Comparison of ENCODE assay signal across 1 cellular context in the genomic region with DNA sequence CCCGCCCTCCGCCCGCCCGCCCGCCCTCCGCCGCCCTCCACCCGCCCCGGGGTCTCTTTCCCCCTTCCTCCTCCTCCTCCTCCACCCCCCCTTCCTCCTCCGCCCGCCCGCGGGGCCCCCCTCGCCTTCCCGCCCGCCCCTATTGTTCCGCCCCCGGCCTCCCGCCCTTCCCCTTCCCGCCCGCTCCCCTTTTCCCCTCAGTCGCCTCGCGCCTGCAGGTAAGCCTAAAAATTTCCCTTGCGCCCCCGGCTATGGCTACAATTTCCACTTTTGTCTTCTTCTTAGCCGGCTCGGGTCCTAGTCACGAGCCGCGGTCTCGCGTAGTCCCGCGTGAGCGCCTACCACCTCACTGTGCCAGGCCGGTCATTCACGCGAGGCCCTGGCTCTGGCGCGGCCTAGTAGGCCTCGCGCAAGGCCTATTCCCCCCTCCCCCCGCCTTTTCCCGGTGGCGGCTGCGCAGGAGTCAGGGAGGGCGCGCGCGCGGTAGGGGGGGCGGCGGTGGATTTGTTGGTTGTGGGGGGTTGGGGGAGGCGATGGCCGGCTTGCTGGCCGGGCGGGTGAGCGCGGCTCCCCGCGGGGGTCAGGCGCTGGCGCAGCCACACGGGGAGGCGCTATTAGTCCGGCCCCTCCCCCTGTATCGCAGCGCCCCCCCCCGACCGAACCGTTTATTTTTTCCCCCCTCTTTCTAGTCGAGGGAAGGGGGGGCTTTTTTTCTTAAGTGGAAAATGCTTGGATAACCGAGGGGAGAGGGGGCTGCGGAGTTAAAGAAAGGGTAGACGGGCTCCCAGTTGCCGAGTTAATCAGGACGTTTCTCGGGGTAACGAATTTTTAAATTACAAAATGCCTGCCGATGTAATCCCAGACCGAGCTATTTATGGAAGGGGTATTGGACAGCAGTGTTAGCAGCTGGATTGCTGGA.
TF ChIP-seq lines count a peak whose summit lies in the region.

No MANE protein-coding gene starts in this region.

TF ChIP-seq in HepG2, 621 proteins besides CTCF, POLR2A, EP300 and RAD21 (continued from another document and continues in another):
- no peak for TF ChIP-seq ZNF235 (CRISPR knock-in tag; IDR thresholded peaks at IDR 0.05; ENCODE audit: borderline replicate concordance)
- peak; percentile 55; the same call in 1 of the 2 replicates for TF ChIP-seq ARNT2 (CRISPR knock-in tag; IDR thresholded peaks at IDR 0.05; ENCODE audit: low read depth)
- TF ChIP-seq, protein P1, sequence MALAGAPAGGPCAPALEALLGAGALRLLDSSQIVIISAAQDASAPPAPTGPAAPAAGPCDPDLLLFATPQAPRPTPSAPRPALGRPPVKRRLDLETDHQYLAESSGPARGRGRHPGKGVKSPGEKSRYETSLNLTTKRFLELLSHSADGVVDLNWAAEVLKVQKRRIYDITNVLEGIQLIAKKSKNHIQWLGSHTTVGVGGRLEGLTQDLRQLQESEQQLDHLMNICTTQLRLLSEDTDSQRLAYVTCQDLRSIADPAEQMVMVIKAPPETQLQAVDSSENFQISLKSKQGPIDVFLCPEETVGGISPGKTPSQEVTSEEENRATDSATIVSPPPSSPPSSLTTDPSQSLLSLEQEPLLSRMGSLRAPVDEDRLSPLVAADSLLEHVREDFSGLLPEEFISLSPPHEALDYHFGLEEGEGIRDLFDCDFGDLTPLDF (CRISPR knock-in tag; IDR thresholded peaks at IDR 0.05): peak; percentile 29; the same call in 1 of the 2 replicates
- TF ChIP-seq, protein P2, sequence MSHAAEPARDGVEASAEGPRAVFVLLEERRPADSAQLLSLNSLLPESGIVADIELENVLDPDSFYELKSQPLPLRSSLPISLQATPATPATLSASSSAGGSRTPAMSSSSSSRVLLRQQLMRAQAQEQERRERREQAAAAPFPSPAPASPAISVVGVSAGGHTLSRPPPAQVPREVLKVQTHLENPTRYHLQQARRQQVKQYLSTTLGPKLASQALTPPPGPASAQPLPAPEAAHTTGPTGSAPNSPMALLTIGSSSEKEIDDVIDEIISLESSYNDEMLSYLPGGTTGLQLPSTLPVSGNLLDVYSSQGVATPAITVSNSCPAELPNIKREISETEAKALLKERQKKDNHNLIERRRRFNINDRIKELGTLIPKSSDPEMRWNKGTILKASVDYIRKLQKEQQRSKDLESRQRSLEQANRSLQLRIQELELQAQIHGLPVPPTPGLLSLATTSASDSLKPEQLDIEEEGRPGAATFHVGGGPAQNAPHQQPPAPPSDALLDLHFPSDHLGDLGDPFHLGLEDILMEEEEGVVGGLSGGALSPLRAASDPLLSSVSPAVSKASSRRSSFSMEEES (CRISPR knock-in tag; IDR thresholded peaks at IDR 0.05): no peak
- TF ChIP-seq, protein P3, sequence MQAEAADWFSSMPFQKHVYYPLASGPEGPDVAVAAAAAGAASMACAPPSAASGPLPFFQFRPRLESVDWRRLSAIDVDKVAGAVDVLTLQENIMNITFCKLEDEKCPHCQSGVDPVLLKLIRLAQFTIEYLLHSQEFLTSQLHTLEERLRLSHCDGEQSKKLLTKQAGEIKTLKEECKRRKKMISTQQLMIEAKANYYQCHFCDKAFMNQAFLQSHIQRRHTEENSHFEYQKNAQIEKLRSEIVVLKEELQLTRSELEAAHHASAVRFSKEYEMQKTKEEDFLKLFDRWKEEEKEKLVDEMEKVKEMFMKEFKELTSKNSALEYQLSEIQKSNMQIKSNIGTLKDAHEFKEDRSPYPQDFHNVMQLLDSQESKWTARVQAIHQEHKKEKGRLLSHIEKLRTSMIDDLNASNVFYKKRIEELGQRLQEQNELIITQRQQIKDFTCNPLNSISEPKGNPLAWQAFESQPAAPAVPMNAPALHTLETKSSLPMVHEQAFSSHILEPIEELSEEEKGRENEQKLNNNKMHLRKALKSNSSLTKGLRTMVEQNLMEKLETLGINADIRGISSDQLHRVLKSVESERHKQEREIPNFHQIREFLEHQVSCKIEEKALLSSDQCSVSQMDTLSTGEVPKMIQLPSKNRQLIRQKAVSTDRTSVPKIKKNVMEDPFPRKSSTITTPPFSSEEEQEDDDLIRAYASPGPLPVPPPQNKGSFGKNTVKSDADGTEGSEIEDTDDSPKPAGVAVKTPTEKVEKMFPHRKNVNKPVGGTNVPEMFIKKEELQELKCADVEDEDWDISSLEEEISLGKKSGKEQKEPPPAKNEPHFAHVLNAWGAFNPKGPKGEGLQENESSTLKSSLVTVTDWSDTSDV (CRISPR knock-in tag; IDR thresholded peaks at IDR 0.05): 0 out of 2 replicates have a peak, but pooled peaks have one; percentile 70
- TF ChIP-seq, protein P4, sequence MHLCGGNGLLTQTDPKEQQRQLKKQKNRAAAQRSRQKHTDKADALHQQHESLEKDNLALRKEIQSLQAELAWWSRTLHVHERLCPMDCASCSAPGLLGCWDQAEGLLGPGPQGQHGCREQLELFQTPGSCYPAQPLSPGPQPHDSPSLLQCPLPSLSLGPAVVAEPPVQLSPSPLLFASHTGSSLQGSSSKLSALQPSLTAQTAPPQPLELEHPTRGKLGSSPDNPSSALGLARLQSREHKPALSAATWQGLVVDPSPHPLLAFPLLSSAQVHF (CRISPR knock-in tag; IDR thresholded peaks at IDR 0.05): no peak
- TF ChIP-seq, protein P5, sequence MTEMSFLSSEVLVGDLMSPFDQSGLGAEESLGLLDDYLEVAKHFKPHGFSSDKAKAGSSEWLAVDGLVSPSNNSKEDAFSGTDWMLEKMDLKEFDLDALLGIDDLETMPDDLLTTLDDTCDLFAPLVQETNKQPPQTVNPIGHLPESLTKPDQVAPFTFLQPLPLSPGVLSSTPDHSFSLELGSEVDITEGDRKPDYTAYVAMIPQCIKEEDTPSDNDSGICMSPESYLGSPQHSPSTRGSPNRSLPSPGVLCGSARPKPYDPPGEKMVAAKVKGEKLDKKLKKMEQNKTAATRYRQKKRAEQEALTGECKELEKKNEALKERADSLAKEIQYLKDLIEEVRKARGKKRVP (CRISPR knock-in tag; IDR thresholded peaks at IDR 0.05): no peak; a peak in 1 of 4 replicates
- TF ChIP-seq, protein P6, sequence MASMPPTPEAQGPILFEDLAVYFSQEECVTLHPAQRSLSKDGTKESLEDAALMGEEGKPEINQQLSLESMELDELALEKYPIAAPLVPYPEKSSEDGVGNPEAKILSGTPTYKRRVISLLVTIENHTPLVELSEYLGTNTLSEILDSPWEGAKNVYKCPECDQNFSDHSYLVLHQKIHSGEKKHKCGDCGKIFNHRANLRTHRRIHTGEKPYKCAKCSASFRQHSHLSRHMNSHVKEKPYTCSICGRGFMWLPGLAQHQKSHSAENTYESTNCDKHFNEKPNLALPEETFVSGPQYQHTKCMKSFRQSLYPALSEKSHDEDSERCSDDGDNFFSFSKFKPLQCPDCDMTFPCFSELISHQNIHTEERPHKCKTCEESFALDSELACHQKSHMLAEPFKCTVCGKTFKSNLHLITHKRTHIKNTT (CRISPR knock-in tag; IDR thresholded peaks at IDR 0.05): no peak
- no peak for TF ChIP-seq RAD51 (IDR thresholded peaks at IDR 0.05; ENCODE audit: borderline replicate concordance)
- TF ChIP-seq ZNF354B (CRISPR knock-in tag; IDR thresholded peaks at IDR 0.05): no peak
- TF ChIP-seq, protein P7, sequence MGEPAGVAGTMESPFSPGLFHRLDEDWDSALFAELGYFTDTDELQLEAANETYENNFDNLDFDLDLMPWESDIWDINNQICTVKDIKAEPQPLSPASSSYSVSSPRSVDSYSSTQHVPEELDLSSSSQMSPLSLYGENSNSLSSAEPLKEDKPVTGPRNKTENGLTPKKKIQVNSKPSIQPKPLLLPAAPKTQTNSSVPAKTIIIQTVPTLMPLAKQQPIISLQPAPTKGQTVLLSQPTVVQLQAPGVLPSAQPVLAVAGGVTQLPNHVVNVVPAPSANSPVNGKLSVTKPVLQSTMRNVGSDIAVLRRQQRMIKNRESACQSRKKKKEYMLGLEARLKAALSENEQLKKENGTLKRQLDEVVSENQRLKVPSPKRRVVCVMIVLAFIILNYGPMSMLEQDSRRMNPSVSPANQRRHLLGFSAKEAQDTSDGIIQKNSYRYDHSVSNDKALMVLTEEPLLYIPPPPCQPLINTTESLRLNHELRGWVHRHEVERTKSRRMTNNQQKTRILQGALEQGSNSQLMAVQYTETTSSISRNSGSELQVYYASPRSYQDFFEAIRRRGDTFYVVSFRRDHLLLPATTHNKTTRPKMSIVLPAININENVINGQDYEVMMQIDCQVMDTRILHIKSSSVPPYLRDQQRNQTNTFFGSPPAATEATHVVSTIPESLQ (CRISPR knock-in tag; conservative IDR thresholded peaks at IDR 0.05): no peak
- no peak for TF ChIP-seq SKI (IDR thresholded peaks at IDR 0.05; ENCODE audit: partially characterized antibody)
- TF ChIP-seq NCOA5 (CRISPR knock-in tag; IDR thresholded peaks at IDR 0.05): no peak
- TF ChIP-seq FOXK1 (CRISPR knock-in tag; IDR thresholded peaks at IDR 0.05; ENCODE audit: borderline replicate concordance, low read depth): peak; percentile 49; the same call in 1 of the 2 replicates
- no peak; the same call in 1 of the 2 replicates for TF ChIP-seq ZNF776 (CRISPR knock-in tag; IDR thresholded peaks at IDR 0.05)
- no peak for TF ChIP-seq ZNF143 (CRISPR knock-in tag; IDR thresholded peaks at IDR 0.05)
- TF ChIP-seq, protein P8, sequence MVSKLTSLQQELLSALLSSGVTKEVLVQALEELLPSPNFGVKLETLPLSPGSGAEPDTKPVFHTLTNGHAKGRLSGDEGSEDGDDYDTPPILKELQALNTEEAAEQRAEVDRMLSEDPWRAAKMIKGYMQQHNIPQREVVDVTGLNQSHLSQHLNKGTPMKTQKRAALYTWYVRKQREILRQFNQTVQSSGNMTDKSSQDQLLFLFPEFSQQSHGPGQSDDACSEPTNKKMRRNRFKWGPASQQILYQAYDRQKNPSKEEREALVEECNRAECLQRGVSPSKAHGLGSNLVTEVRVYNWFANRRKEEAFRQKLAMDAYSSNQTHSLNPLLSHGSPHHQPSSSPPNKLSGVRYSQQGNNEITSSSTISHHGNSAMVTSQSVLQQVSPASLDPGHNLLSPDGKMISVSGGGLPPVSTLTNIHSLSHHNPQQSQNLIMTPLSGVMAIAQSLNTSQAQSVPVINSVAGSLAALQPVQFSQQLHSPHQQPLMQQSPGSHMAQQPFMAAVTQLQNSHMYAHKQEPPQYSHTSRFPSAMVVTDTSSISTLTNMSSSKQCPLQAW (CRISPR knock-in tag; IDR thresholded peaks at IDR 0.05): no peak
- TF ChIP-seq ARNTL (CRISPR knock-in tag; IDR thresholded peaks at IDR 0.05): 0 out of 2 replicates have a peak, but pooled peaks have one; percentile 50
- TF ChIP-seq ZNF230 (CRISPR knock-in tag; IDR thresholded peaks at IDR 0.05): no peak
- TF ChIP-seq CBX5 (CRISPR knock-in tag; IDR thresholded peaks at IDR 0.05; ENCODE audit: borderline replicate concordance): no peak
- TF ChIP-seq, protein P9, sequence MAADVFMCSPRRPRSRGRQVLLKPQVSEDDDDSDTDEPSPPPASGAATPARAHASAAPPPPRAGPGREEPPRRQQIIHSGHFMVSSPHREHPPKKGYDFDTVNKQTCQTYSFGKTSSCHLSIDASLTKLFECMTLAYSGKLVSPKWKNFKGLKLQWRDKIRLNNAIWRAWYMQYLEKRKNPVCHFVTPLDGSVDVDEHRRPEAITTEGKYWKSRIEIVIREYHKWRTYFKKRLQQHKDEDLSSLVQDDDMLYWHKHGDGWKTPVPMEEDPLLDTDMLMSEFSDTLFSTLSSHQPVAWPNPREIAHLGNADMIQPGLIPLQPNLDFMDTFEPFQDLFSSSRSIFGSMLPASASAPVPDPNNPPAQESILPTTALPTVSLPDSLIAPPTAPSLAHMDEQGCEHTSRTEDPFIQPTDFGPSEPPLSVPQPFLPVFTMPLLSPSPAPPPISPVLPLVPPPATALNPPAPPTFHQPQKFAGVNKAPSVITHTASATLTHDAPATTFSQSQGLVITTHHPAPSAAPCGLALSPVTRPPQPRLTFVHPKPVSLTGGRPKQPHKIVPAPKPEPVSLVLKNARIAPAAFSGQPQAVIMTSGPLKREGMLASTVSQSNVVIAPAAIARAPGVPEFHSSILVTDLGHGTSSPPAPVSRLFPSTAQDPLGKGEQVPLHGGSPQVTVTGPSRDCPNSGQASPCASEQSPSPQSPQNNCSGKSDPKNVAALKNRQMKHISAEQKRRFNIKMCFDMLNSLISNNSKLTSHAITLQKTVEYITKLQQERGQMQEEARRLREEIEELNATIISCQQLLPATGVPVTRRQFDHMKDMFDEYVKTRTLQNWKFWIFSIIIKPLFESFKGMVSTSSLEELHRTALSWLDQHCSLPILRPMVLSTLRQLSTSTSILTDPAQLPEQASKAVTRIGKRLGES (CRISPR knock-in tag; IDR thresholded peaks at IDR 0.05; ENCODE audit: borderline replicate concordance): no peak
- TF ChIP-seq MAZ (IDR thresholded peaks at IDR 0.05; ENCODE audit: borderline replicate concordance, low read depth, low read length): peak; percentile 40; the same call in 1 of the 2 replicates
- TF ChIP-seq MAZ (CRISPR knock-in tag; IDR thresholded peaks at IDR 0.05; ENCODE audit: low read depth): no peak; the same call in 1 of the 2 replicates
- 0 out of 2 replicates have a peak, but pooled peaks have one; percentile 17 for TF ChIP-seq ZNF563 (CRISPR knock-in tag; IDR thresholded peaks at IDR 0.05)
- TF ChIP-seq ZNF790 (CRISPR knock-in tag; IDR thresholded peaks at IDR 0.05; ENCODE audit: borderline replicate concordance): 0 out of 2 replicates have a peak, but pooled peaks have one; percentile 42
- TF ChIP-seq, protein P10, sequence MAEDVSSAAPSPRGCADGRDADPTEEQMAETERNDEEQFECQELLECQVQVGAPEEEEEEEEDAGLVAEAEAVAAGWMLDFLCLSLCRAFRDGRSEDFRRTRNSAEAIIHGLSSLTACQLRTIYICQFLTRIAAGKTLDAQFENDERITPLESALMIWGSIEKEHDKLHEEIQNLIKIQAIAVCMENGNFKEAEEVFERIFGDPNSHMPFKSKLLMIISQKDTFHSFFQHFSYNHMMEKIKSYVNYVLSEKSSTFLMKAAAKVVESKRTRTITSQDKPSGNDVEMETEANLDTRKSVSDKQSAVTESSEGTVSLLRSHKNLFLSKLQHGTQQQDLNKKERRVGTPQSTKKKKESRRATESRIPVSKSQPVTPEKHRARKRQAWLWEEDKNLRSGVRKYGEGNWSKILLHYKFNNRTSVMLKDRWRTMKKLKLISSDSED (CRISPR knock-in tag; IDR thresholded peaks at IDR 0.05): no peak
- TF ChIP-seq, protein P11, sequence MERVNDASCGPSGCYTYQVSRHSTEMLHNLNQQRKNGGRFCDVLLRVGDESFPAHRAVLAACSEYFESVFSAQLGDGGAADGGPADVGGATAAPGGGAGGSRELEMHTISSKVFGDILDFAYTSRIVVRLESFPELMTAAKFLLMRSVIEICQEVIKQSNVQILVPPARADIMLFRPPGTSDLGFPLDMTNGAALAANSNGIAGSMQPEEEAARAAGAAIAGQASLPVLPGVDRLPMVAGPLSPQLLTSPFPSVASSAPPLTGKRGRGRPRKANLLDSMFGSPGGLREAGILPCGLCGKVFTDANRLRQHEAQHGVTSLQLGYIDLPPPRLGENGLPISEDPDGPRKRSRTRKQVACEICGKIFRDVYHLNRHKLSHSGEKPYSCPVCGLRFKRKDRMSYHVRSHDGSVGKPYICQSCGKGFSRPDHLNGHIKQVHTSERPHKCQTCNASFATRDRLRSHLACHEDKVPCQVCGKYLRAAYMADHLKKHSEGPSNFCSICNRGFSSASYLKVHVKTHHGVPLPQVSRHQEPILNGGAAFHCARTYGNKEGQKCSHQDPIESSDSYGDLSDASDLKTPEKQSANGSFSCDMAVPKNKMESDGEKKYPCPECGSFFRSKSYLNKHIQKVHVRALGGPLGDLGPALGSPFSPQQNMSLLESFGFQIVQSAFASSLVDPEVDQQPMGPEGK (CRISPR knock-in tag; IDR thresholded peaks at IDR 0.05): peak; percentile 94
- TF ChIP-seq, protein P12, sequence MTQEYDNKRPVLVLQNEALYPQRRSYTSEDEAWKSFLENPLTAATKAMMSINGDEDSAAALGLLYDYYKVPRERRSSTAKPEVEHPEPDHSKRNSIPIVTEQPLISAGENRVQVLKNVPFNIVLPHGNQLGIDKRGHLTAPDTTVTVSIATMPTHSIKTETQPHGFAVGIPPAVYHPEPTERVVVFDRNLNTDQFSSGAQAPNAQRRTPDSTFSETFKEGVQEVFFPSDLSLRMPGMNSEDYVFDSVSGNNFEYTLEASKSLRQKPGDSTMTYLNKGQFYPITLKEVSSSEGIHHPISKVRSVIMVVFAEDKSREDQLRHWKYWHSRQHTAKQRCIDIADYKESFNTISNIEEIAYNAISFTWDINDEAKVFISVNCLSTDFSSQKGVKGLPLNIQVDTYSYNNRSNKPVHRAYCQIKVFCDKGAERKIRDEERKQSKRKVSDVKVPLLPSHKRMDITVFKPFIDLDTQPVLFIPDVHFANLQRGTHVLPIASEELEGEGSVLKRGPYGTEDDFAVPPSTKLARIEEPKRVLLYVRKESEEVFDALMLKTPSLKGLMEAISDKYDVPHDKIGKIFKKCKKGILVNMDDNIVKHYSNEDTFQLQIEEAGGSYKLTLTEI (CRISPR knock-in tag; conservative IDR thresholded peaks at IDR 0.05): no peak
